Comparison of ENCODE assay signal across 16 cellular contexts in genomic region chr2:138665932-138666331, GRCh38.
DNase-seq lines count a peak whose midpoint lies in the region; ATAC-seq and TF ChIP-seq lines count a peak whose summit lies in the region.
"Had no signal": no experiment of that assay in that cellular context is flagged by ENCODE, and none has a peak within 500 bp of the region (broad histone marks: within the 10 kb centered on the region; RNA-seq: fewer than 3 reads in every experiment).

No MANE protein-coding gene starts in this region.

- no peak overlapping the region for H3K4me2 ChIP-seq in trophoblast cell (ENCODE audit: low read length)

- no peak overlapping the region for H2BK5ac ChIP-seq in trophoblast cell (ENCODE audit: low read depth, low read length, poor library complexity)

- H2AFZ ChIP-seq in trophoblast cell (ENCODE audit: insufficient read depth, low read length, poor library complexity): no peak overlapping the region
- H2AFZ ChIP-seq: GM23248 had no signal

- no peaks in the 10 kb centered on the region for H3K27me3 ChIP-seq in trophoblast cell (ENCODE audit: insufficient read depth, low read length)
- H3K27me3 ChIP-seq: BE2C had no signal

- intact Hi-C loops in head of caudate nucleus (cut with DNase I): no loop called here
- intact Hi-C loops in Right ventricle myocardium superior (cut with DNase I): no loop called here

- no peak overlapping the region for H3K18ac ChIP-seq in trophoblast cell (ENCODE audit: low read length)

- WGBS in trophoblast cell (ENCODE audit: extremely low coverage, insufficient coverage, insufficient read length): no CpG with 5 or more reads among the region's 1 CpG

- no peak for ATAC-seq in Right ventricle myocardium superior (ENCODE audit: poor library complexity)
- ATAC-seq: GM12878, HCT116 had no signal

- H2AK5ac ChIP-seq in trophoblast cell (ENCODE audit: low read length): no peak overlapping the region

- H3K27ac ChIP-seq in trophoblast cell (ENCODE audit: low read depth, low read length): no peak overlapping the region
- H3K27ac ChIP-seq: C4-2B, GM23248, HL-60 had no signal

- H4K12ac ChIP-seq in trophoblast cell (ENCODE audit: low read depth, low read length): no peak overlapping the region

- no peak overlapping the region for H4K91ac ChIP-seq in trophoblast cell (ENCODE audit: low read depth, low read length)

- TF ChIP-seq CTCF in epithelial cell of esophagus (IDR thresholded peaks at IDR 0.05; ENCODE audit: insufficient read depth, low read depth, low read length, missing control alignments): no peak

- no peak overlapping the region for H3K4ac ChIP-seq in trophoblast cell (ENCODE audit: low read depth, low read length)

- H3K9me3 ChIP-seq in trophoblast cell (ENCODE audit: insufficient read depth, low read depth, low read length): no peaks in the 10 kb centered on the region
- H3K9me3 ChIP-seq: BE2C had no signal

- H2BK120ac ChIP-seq in trophoblast cell (ENCODE audit: insufficient read depth, low read length, poor library complexity): no peak overlapping the region

- H3K79me2 ChIP-seq in trophoblast cell (ENCODE audit: control insufficient read depth, insufficient read depth, low read length, poor library complexity): no peaks in the 10 kb centered on the region

- H3K4me1 ChIP-seq in trophoblast cell (ENCODE audit: control insufficient read depth in 1 of 2, insufficient read depth in 2 of 2, low read length in 2 of 2): peaks cover 2 to 4% of the 10 kb centered on the region in 2 experiments
- H3K4me1 ChIP-seq: BE2C had no signal

- no peak overlapping the region for H3K23ac ChIP-seq in trophoblast cell (ENCODE audit: low read length)

- DNase-seq in EL (peak; percentile 19), NCI-H226 (peak; percentile 92), epithelial cell of esophagus (ENCODE audit: low read depth) (peak; percentile 40), trophoblast cell (peak; percentile 43 to 73), head of caudate nucleus (no peak), NCI-H1105 (lab: John Stamatoyannopoulos, UW) (no peak), Right ventricle myocardium superior (no peak), D341Med (ENCODE audit: low spot score) (no peak)
- DNase-seq: BE2C; CD4-positive, alpha-beta memory T cell; DND-41; GM23248 had no signal

- H4K8ac ChIP-seq in trophoblast cell (ENCODE audit: low read depth, low read length): no peak overlapping the region

- H3K79me1 ChIP-seq in trophoblast cell (ENCODE audit: low read length): no peaks in the 10 kb centered on the region

- H2BK12ac ChIP-seq in trophoblast cell (ENCODE audit: low read length): no peak overlapping the region

- H3K9ac ChIP-seq in trophoblast cell (ENCODE audit: low read length): no peak overlapping the region
- H3K9ac ChIP-seq: GM23248 had no signal

- H3K4me3 ChIP-seq in epithelial cell of esophagus (ENCODE audit: low read length) (no peak overlapping the region), trophoblast cell (ENCODE audit: low read depth, low read length) (no peak overlapping the region)
- H3K4me3 ChIP-seq: GM12878, GM23248 had no signal

- H3K36me3 ChIP-seq in trophoblast cell (ENCODE audit: control insufficient read depth in 1 of 2, insufficient read depth in 2 of 2, low read length in 2 of 2): peaks cover 0 to under 1% of the 10 kb centered on the region in 2 experiments
- H3K36me3 ChIP-seq: BE2C had no signal

- no peak overlapping the region for H3K14ac ChIP-seq in trophoblast cell (ENCODE audit: low read length)

Comparison
In these comparisons a context has a peak if more than half of its experiments do, and no peak if none do; other contexts are left out.
1. DNase-seq: peak in EL (single experiment), NCI-H226 (single experiment), epithelial cell of esophagus (single experiment) and trophoblast cell (2 of 2); none in head of caudate nucleus (0 of 42), NCI-H1105 (single experiment), Right ventricle myocardium superior (single experiment) and D341Med (single experiment).